Comparison of ENCODE assay signal across 8 cellular contexts in genomic region chr16:81006472-81007311, GRCh38. TPM values are rescaled to one million over a fixed set of nuclear protein-coding genes. Genes with fewer than 3 reads are reported as not detected.
DNase-seq lines count a peak whose midpoint lies in the region; ATAC-seq and TF ChIP-seq lines count a peak whose summit lies in the region.

CENPN (plus strand) TSS chr16:81007214; CDS start chr16:81011940, 4,726 bp downstream.
CMC2 (minus strand) TSS chr16:81006885; CDS start chr16:80997394, 9,491 bp downstream.

- H3K27ac Mint-ChIP-seq in naive B cell: peak within 1 kb of the TSS; percentile 99 to 100 (median 100)
- peak within 1 kb of the TSS; percentile 100 for H3K27ac Mint-ChIP-seq in stimulated activated effector memory CD8-positive, alpha-beta T cell treated with anti-CD3 and anti-CD28 coated beads, Interleukin-12 subunit alpha, Interleukin-12 subunit beta, amount 100 ng/mL, for 72 hours

- DNase-seq in EH (ENCODE audit: low read depth) (peak; percentile 99), H4 (ENCODE audit: low spot score) (peak; percentile 97), LNCaP clone FGC (ENCODE audit: low read depth) (peak; percentile 97), RPMI8226 (peak; percentile 94), fibroblast of gingiva (ENCODE audit: low read depth) (peak; percentile 100), naive B cell (peak; percentile 99)
- DNase-seq in activated T-helper 1 cell treated with anti-CD3 and anti-CD28 coated beads, Interleukin-2, amount 50 U/mL, for 16 hours (ENCODE audit: low read depth in 1 of 2, low spot score in 1 of 2): peak; percentile 93 to 95
- DNase-seq in stimulated activated effector memory CD8-positive, alpha-beta T cell treated with anti-CD3 and anti-CD28 coated beads, Interleukin-12 subunit alpha, Interleukin-12 subunit beta, amount 100 ng/mL, for 72 hours (ENCODE audit: low spot score in 2 of 2): peak; percentile 97 to 99

- H3K4me3 ChIP-seq in LNCaP clone FGC (ENCODE audit: low read depth, low read length): peak within 1 kb of the TSS; percentile 71

- H3K9me3 Mint-ChIP-seq in naive B cell: no peaks in the 10 kb centered on the region
- H3K9me3 Mint-ChIP-seq in stimulated activated effector memory CD8-positive, alpha-beta T cell treated with anti-CD3 and anti-CD28 coated beads, Interleukin-12 subunit alpha, Interleukin-12 subunit beta, amount 100 ng/mL, for 72 hours: no peaks in the 10 kb centered on the region

- peaks cover 20 to 57% (median 35%) of the 10 kb centered on the region in 3 donors for H3K4me1 Mint-ChIP-seq in naive B cell
- H3K4me1 Mint-ChIP-seq in stimulated activated effector memory CD8-positive, alpha-beta T cell treated with anti-CD3 and anti-CD28 coated beads, Interleukin-12 subunit alpha, Interleukin-12 subunit beta, amount 100 ng/mL, for 72 hours: peaks cover 48% of the 10 kb centered on the region

- no peaks in the 10 kb centered on the region for H3K36me3 Mint-ChIP-seq in naive B cell
- H3K36me3 Mint-ChIP-seq in stimulated activated effector memory CD8-positive, alpha-beta T cell treated with anti-CD3 and anti-CD28 coated beads, Interleukin-12 subunit alpha, Interleukin-12 subunit beta, amount 100 ng/mL, for 72 hours: peaks cover 46% of the 10 kb centered on the region

- TF ChIP-seq CTCF in LNCaP clone FGC (IDR thresholded peaks at IDR 0.05; ENCODE audit: control insufficient read depth, extremely low read depth, insufficient read depth): no peak

- ATAC-seq in naive B cell (ENCODE audit: low read depth in 2 of 2): peak; percentile 80 to 81
- ATAC-seq in stimulated activated effector memory CD8-positive, alpha-beta T cell treated with anti-CD3 and anti-CD28 coated beads, Interleukin-12 subunit alpha, Interleukin-12 subunit beta, amount 100 ng/mL, for 72 hours: peak; percentile 91

- H3K4me3 Mint-ChIP-seq in naive B cell: peak within 1 kb of the TSS; percentile 94 to 100 (median 98)
- H3K4me3 Mint-ChIP-seq in stimulated activated effector memory CD8-positive, alpha-beta T cell treated with anti-CD3 and anti-CD28 coated beads, Interleukin-12 subunit alpha, Interleukin-12 subunit beta, amount 100 ng/mL, for 72 hours: peak within 1 kb of the TSS; percentile 94

- H3K27me3 Mint-ChIP-seq in naive B cell: no peaks in the 10 kb centered on the region

RNA-seq across cellular contexts. Expression of gene CENPN, which starts in this region (rescaled TPM):
- total RNA-seq in H4 (2014; rRNA removed; shearing (Covaris generic)): 147 and 234 TPM in 2 replicates
- 10 to 100 TPM in 1 of 6 donors, 1 to 10 TPM in 5; 4.2 to 11.8 (median 8.6) TPM for polyA plus RNA-seq in naive B cell (ENCODE audit: low read depth in 6 of 6)

RNA-seq across cellular contexts. Expression of gene CMC2, which starts in this region (rescaled TPM):
- 135 and 176 TPM in 2 replicates for total RNA-seq in H4 (2014; rRNA removed; shearing (Covaris generic))
- polyA plus RNA-seq in naive B cell (ENCODE audit: low read depth in 6 of 6): 100 to 1,000 TPM in 2 of 6 donors, 10 to 100 TPM in 4; 71.2 to 106 (median 83.2) TPM

Comparison
In these comparisons a context has a peak if more than half of its experiments do, and no peak if none do; other contexts are left out.
1. Peak in every context shown above with its lines: DNase-seq, ATAC-seq and H3K4me3 ChIP-seq.